In the genomic region with DNA sequence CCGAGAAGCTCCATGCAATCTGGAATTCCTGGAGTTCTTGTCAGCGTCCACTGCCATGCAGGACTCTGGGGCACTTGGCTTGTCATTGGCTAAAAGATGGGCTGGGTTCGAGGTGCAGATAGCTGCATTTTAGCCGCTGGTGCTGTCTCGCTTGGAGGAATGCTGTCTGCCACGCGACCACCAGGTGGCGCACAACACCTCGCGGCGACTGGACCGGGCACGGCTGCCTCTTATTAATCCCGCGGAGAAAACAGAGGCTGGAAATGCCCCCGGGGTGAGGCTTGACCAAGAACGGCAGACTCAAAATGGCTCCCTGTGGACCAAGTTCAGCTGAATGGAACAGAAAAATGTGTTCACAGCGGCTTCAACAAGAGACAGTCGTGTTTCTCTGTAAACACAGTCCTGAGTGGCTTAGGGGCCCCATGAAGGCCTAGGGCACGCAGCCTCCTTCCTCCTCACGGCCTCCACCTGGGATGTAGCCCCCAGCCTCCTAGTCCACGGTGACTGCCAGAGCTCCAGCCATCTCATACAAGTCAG, we compare ENCODE assay signal across 8 cellular contexts. TPM values are rescaled to one million over a fixed set of nuclear protein-coding genes. Genes with fewer than 3 reads are reported as not detected.
DNase-seq lines count a peak whose midpoint lies in the region; ATAC-seq and TF ChIP-seq lines count a peak whose summit lies in the region.

No MANE protein-coding gene starts in this region.

- TF ChIP-seq CTCF in GM12872 (IDR thresholded peaks at IDR 0.05; ENCODE audit: insufficient read depth, low read depth, low read length) (peak; percentile 97), coronary artery (IDR thresholded peaks at IDR 0.05) (peak; percentile 95), right lobe of liver (IDR thresholded peaks at IDR 0.05) (peak; percentile 88 to 97 (median 94))

- WGBS in right lobe of liver (ENCODE audit: insufficient coverage, low coverage, low lambda C conversion rate, missing lambda C conversion rate): 0% methylated on average over 16 of the region's 22 CpGs

- TF ChIP-seq POLR2A in right lobe of liver (IDR thresholded peaks at IDR 0.05): no peak

- H3K27ac ChIP-seq in coronary artery: no peak overlapping the region
- H3K27ac ChIP-seq in right lobe of liver: no peak overlapping the region

- intact Hi-C loops in right lobe of liver (cut with DNase I): loop anchor here in 1 of 2 donors (10.0 kb wide), 1 partner anchor 86 kb away; no protein-coding TSS in a partner anchor

- no peaks in the 10 kb centered on the region for H3K36me3 ChIP-seq in right lobe of liver

- H3K36me3 Mint-ChIP-seq in activated CD4-positive, alpha-beta T cell treated with anti-CD3 and anti-CD28 coated beads, Interleukin-2, amount 10 ng/mL, durations not matched to agents 7 days and 5 days (ENCODE audit: low read depth): no peaks in the 10 kb centered on the region

- DNase-seq in NCI-H2196 (lab: John Stamatoyannopoulos, UW; ENCODE audit: unreplicated experiment) (peak; percentile 85), coronary artery (ENCODE audit: low spot score) (no peak), right lobe of liver (peak; percentile 77 to 85 (median 79))
- DNase-seq in activated CD4-positive, alpha-beta T cell treated with anti-CD3 and anti-CD28 coated beads, Interleukin-2, amount 10 ng/mL, durations not matched to agents 7 days and 5 days: peak; percentile 80
- DNase-seq in stimulated activated CD4-positive, alpha-beta T cell treated with anti-CD3 and anti-CD28 coated beads, TNF-alpha, amount 100 ng/mL, for 48 hours (ENCODE audit: low read depth in 3 of 3): peak; percentile 52 to 62 (median 59)

- no peak overlapping the region for H3K27ac Mint-ChIP-seq in activated CD4-positive, alpha-beta T cell treated with anti-CD3 and anti-CD28 coated beads, Interleukin-2, amount 10 ng/mL, durations not matched to agents 7 days and 5 days

- POLR2A ChIA-PET in activated CD4-positive, alpha-beta T cell treated with anti-CD3 and anti-CD28 coated beads, Interleukin-2, amount 10 ng/mL, durations not matched to agents 7 days and 5 days (lab: Charles Lee): no interaction called here

- CTCF ChIA-PET in activated CD4-positive, alpha-beta T cell treated with anti-CD3 and anti-CD28 coated beads, Interleukin-2, amount 10 ng/mL, durations not matched to agents 7 days and 5 days (lab: Charles Lee): interaction anchor here (0.6 to 1.9 kb wide), 18 partner anchors 8 to 371 kb away, joined by 3 to 9 read pairs (median 4); no protein-coding TSS in a partner anchor

- no peak overlapping the region for H3K4me3 Mint-ChIP-seq in activated CD4-positive, alpha-beta T cell treated with anti-CD3 and anti-CD28 coated beads, Interleukin-2, amount 10 ng/mL, durations not matched to agents 7 days and 5 days

- ATAC-seq in HG02642 (IDR thresholded peaks at IDR 0.05; ENCODE audit: poor library complexity, unreplicated experiment): peak; percentile 56
- peak; percentile 81 to 89 (median 84) for ATAC-seq in right lobe of liver
- no peak for ATAC-seq in GM19397 (IDR thresholded peaks at IDR 0.05; ENCODE audit: unreplicated experiment)

- H3K4me3 ChIP-seq in coronary artery (no peak overlapping the region), right lobe of liver (no peak overlapping the region)

- peaks cover 0 to 11% (median 0%) of the 10 kb centered on the region in 4 donors for H3K4me1 ChIP-seq in right lobe of liver

- peaks cover 4% of the 10 kb centered on the region for H3K4me1 Mint-ChIP-seq in activated CD4-positive, alpha-beta T cell treated with anti-CD3 and anti-CD28 coated beads, Interleukin-2, amount 10 ng/mL, durations not matched to agents 7 days and 5 days

- H3K27me3 ChIP-seq in right lobe of liver: no peaks in the 10 kb centered on the region

- H3K9me3 Mint-ChIP-seq in activated CD4-positive, alpha-beta T cell treated with anti-CD3 and anti-CD28 coated beads, Interleukin-2, amount 10 ng/mL, durations not matched to agents 7 days and 5 days: peaks cover 3% of the 10 kb centered on the region

- H3K27me3 Mint-ChIP-seq in activated CD4-positive, alpha-beta T cell treated with anti-CD3 and anti-CD28 coated beads, Interleukin-2, amount 10 ng/mL, durations not matched to agents 7 days and 5 days: peaks cover 39% of the 10 kb centered on the region

- H3K9me3 ChIP-seq in right lobe of liver: no peaks in the 10 kb centered on the region

RNA-seq across cellular contexts. Expression of gene AOC1, which starts 46.2 kb away (rescaled TPM):
- total RNA-seq in activated CD4-positive, alpha-beta T cell treated with anti-CD3 and anti-CD28 coated beads, Interleukin-2, amount 10 ng/mL, durations not matched to agents 7 days and 5 days: not detected
- 10 to 100 TPM in 1 of 6 experiments, 1 to 10 TPM in 2, not detected in 3; 2.2 to 17.5 (median 9.4) TPM for total RNA-seq in right lobe of liver
